ENCODE assay signal across 10 cellular contexts in genomic region chr6:38212579-38212978, GRCh38.
DNase-seq lines count a peak whose midpoint lies in the region; ATAC-seq and TF ChIP-seq lines count a peak whose summit lies in the region.
"Had no signal": no experiment of that assay in that cellular context is flagged by ENCODE, and none has a peak within 500 bp of the region (broad histone marks: within the 10 kb centered on the region; RNA-seq: fewer than 3 reads in every experiment).

No MANE protein-coding gene starts in this region.

- H3K9me3 ChIP-seq in HUES6 (ENCODE audit: control insufficient read depth, insufficient read depth, low read depth, low read length) = no peaks in the 10 kb centered on the region
- H3K9me3 ChIP-seq in psoas muscle = no peaks in the 10 kb centered on the region

- H3K36me3 ChIP-seq in HUES6 (ENCODE audit: control insufficient read depth, insufficient read depth, low read length) (no peaks in the 10 kb centered on the region), psoas muscle (ENCODE audit: insufficient read depth in 1 of 2, low read depth in 1 of 2) (no peaks in the 10 kb centered on the region)

- DNase-seq in NCI-H446 treated with DMSO at 0.1 percent for 48 hours (lab: John Stamatoyannopoulos, UW) = peak; percentile 15
- peak; percentile 5 for DNase-seq in foreskin melanocyte
- no peak for DNase-seq in psoas muscle
- no peak for DNase-seq in nephron progenitor cell
- no peak for DNase-seq in GDM1 (lab: John Stamatoyannopoulos, UW)
- DNase-seq: activated effector memory CD4-positive, alpha-beta T cell treated with Interleukin-2 at 50 U/mL for 16 hours; erythroblast had no signal

- H3K27ac Mint-ChIP-seq in nephron progenitor cell = no peak overlapping the region

- peaks cover 4% of the 10 kb centered on the region for H3K27me3 Mint-ChIP-seq in nephron progenitor cell (ENCODE audit: low read depth, poor library complexity)

- no peak overlapping the region for H3K4me3 ChIP-seq in HUES6 (ENCODE audit: low read depth, low read length)
- no peak overlapping the region for H3K4me3 ChIP-seq in psoas muscle

- no peaks in the 10 kb centered on the region for H3K9me3 Mint-ChIP-seq in nephron progenitor cell

- intact Hi-C loops in psoas muscle (cut with DNase I) = no loop called here

- TF ChIP-seq CTCF in psoas muscle (IDR thresholded peaks at IDR 0.05) (no peak), nephron progenitor cell (IDR thresholded peaks at IDR 0.05) (no peak)

- peaks cover 59% of the 10 kb centered on the region for H3K4me1 Mint-ChIP-seq in nephron progenitor cell

- 28 to 39% (median 33%) methylated on average over 5 of the region's 5 CpGs for WGBS in psoas muscle, 3 donors

- ATAC-seq in psoas muscle (no peak), HG03175 (IDR thresholded peaks at IDR 0.05; ENCODE audit: unreplicated experiment) (no peak), HG02973 (IDR thresholded peaks at IDR 0.05; ENCODE audit: unreplicated experiment) (no peak)

- H3K4me1 ChIP-seq in HUES6 (ENCODE audit: control insufficient read depth, insufficient read depth, low read length) = peaks cover 45% of the 10 kb centered on the region
- peaks cover 31% of the 10 kb centered on the region for H3K4me1 ChIP-seq in psoas muscle

- H3K27ac ChIP-seq in HUES6 (ENCODE audit: low read depth, low read length) = peak overlapping the region; percentile 60
- peak overlapping the region; percentile 6 for H3K27ac ChIP-seq in psoas muscle

- H3K4me3 Mint-ChIP-seq in nephron progenitor cell = no peak overlapping the region

- H3K9ac ChIP-seq in HUES6 (ENCODE audit: low read length) = peak overlapping the region; percentile 18

- no peaks in the 10 kb centered on the region for H3K27me3 ChIP-seq in HUES6 (ENCODE audit: control insufficient read depth, insufficient read depth, low read length)
- H3K27me3 ChIP-seq in psoas muscle (ENCODE audit: insufficient read depth in 3 of 3, low read length in 2 of 3) = no peaks in the 10 kb centered on the region

- no peaks in the 10 kb centered on the region for H3K36me3 Mint-ChIP-seq in nephron progenitor cell (ENCODE audit: low read depth)

Comparison
In these comparisons a context has a peak if more than half of its experiments do, and no peak if none do; other contexts are left out.
1. DNase-seq: peak in NCI-H446 treated with DMSO at 0.1 percent for 48 hours (single experiment) and foreskin melanocyte (single experiment); none in psoas muscle (0 of 2), nephron progenitor cell (single experiment) and GDM1 (single experiment).